13 cellular contexts compared by ENCODE assay signal in genomic region chr6:84522135-84522535, GRCh38.
DNase-seq lines count a peak whose midpoint lies in the region; ATAC-seq, FAIRE-seq and TF ChIP-seq lines count a peak whose summit lies in the region.
"Had no signal": no experiment of that assay in that cellular context is flagged by ENCODE, and none has a peak within 500 bp of the region (broad histone marks: within the 10 kb centered on the region; RNA-seq: fewer than 3 reads in every experiment).

No MANE protein-coding gene starts in this region.

- H3K4me3 ChIP-seq in right atrium auricular region = no peak overlapping the region

- H3K27ac ChIP-seq in right atrium auricular region = no peak overlapping the region
- H3K27ac ChIP-seq: WERI-Rb-1 had no signal

- H3K27me3 ChIP-seq in right atrium auricular region = no peaks in the 10 kb centered on the region

- no peak for FAIRE-seq in urothelium cell line (lab: Jason Lieb, UNC)
- FAIRE-seq: GM12891 had no signal

- intact Hi-C loops in Right ventricle myocardium superior (cut with DNase I) (no loop called here), left ventricle myocardium superior (cut with micrococcal nuclease) (no loop called here)

- no peaks in the 10 kb centered on the region for H3K9me3 ChIP-seq in right atrium auricular region

- H3K36me3 ChIP-seq in right atrium auricular region = no peaks in the 10 kb centered on the region
- H3K36me3 ChIP-seq: WERI-Rb-1 had no signal

- TF ChIP-seq CTCF in right atrium auricular region (IDR thresholded peaks at IDR 0.05) = no peak

- peak; percentile 75 for ATAC-seq in Right ventricle myocardium superior (ENCODE audit: poor library complexity)
- ATAC-seq in left ventricle myocardium superior = peak; percentile 81
- ATAC-seq in GM18867 (IDR thresholded peaks at IDR 0.05; ENCODE audit: unreplicated experiment) = no peak
- ATAC-seq: stimulated activated naive B cell treated with anti-CD40 and anti-IgM and Interleukin-4, amounts not matched to agents 10 μg/mL and 1 μg/mL and 100 μg/mL, for 72 hours had no signal

- H3K4me1 ChIP-seq in right atrium auricular region = no peaks in the 10 kb centered on the region

- peak; percentile 34 for DNase-seq in Right ventricle myocardium superior
- DNase-seq in right atrium auricular region (ENCODE audit: low spot score) = no peak
- peak; percentile 97 for DNase-seq in amniotic epithelial cell (ENCODE audit: low read depth)
- DNase-seq in left ventricle myocardium superior = no peak
- peak; percentile 53 for DNase-seq in urothelium cell line (ENCODE audit: low spot score)
- DNase-seq in activated T-cell treated with anti-CD3 and anti-CD28 coated beads, Interleukin-2, amount 50 U/mL, for 1 hour = no peak
- DNase-seq in globus pallidus (ENCODE audit: low spot score) = no peak
- DNase-seq: mesendoderm; stimulated activated CD4-positive, alpha-beta T cell treated with anti-CD3 and anti-CD28 coated beads, Interleukin-12 subunit alpha, Interleukin-12 subunit beta, amount 100 ng/mL, for 4 hours; stimulated activated naive B cell treated with anti-CD40 and anti-IgM and Interleukin-4, amounts not matched to agents 10 μg/mL and 1 μg/mL and 100 μg/mL, for 72 hours; WERI-Rb-1 had no signal

Comparison
In these comparisons a context has a peak if more than half of its experiments do, and no peak if none do; other contexts are left out.
1. DNase-seq: peak in Right ventricle myocardium superior (single experiment), amniotic epithelial cell (single experiment) and urothelium cell line (single experiment); none in right atrium auricular region (single experiment), left ventricle myocardium superior (single experiment), activated T-cell treated with anti-CD3 and anti-CD28 coated beads, Interleukin-2, amount 50 U/mL, for 1 hour (single experiment) and globus pallidus (single experiment).